In the genomic region with DNA sequence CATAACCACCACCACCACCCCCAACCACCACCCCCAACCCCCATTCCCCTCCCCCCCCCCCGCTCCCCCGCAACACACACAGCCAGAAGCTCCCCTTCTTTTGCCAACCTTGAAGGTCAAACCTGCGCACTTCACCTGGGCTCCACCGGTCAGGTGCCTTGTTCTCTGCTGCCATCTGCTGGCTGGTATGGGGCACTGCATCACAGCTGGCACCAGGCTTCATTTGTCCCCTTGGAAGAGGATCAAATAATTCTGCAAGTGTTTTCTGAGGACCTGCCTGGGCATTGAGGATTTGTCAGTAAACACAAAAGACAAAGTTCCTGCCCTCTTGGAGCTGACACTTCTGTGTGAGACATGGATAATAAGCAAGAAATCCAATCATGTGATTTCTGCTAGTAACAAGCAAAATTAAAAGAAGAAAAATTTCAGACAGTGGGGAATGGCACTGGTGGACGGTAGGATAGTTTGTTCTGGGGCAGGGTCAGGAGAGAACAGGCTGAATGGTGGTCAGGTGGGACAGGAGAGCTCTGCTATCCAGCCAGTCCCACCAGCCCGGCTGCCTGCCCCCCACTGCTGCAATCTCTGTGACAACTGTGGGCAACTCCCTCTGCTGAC, we compare ENCODE assay signal across 8 cellular contexts. TPM values are rescaled to one million over a fixed set of nuclear protein-coding genes. Genes with fewer than 3 reads are reported as not detected.
DNase-seq lines count a peak whose midpoint lies in the region; ATAC-seq and TF ChIP-seq lines count a peak whose summit lies in the region.

No MANE protein-coding gene starts in this region.

- H3K27me3 Mint-ChIP-seq in endothelial cell (ENCODE audit: unreplicated experiment): peaks cover 4% of the 10 kb centered on the region

- no peaks in the 10 kb centered on the region for H3K4me1 Mint-ChIP-seq in endothelial cell (ENCODE audit: unreplicated experiment)

- ATAC-seq in HG03108 (IDR thresholded peaks at IDR 0.05; ENCODE audit: unreplicated experiment): no peak

- H3K9me3 Mint-ChIP-seq in endothelial cell (ENCODE audit: unreplicated experiment): no peaks in the 10 kb centered on the region

- TF ChIP-seq CTCF in endothelial cell (IDR thresholded peaks at IDR 0.05; ENCODE audit: unreplicated experiment): peak; percentile 92

- no peak overlapping the region for H3K27ac Mint-ChIP-seq in endothelial cell (ENCODE audit: unreplicated experiment)

- DNase-seq in ACHN (peak; percentile 29), GM19240 (ENCODE audit: insufficient read length, low spot score) (peak; percentile 86), NCI-H524 treated with DMSO at 0.1 percent for 48 hours (lab: John Stamatoyannopoulos, UW) (peak; percentile 16), endothelial cell (ENCODE audit: low spot score) (peak; percentile 68), mucosa of gallbladder (ENCODE audit: low spot score) (peak; percentile 56)
- peak; percentile 89 for DNase-seq in activated CD8-positive, alpha-beta memory T cell treated with anti-CD3 and anti-CD28 coated beads for 24 hours
- DNase-seq in stimulated activated CD8-positive, alpha-beta memory T cell treated with anti-CD3 and anti-CD28 coated beads, Interleukin-7, amount 100 ng/mL, for 4 hours (ENCODE audit: low read depth in 2 of 2): peak; percentile 28 to 38

- in situ Hi-C loops in ACHN (cut with HindIII; ENCODE audit: low pct_ligation_motif_present, low pct_unique_long_range_greater_than_20kb, low sequenced_read_pairs): no loop called here

- H3K36me3 Mint-ChIP-seq in endothelial cell (ENCODE audit: low read depth, unreplicated experiment): no peaks in the 10 kb centered on the region

- H3K4me3 Mint-ChIP-seq in endothelial cell (ENCODE audit: unreplicated experiment): no peak overlapping the region

RNA-seq across cellular contexts. Expression of a gene that starts 55.6 kb away (rescaled TPM):
- total RNA-seq in endothelial cell (ENCODE audit: unreplicated experiment): 0.26 TPM
- total RNA-seq in mucosa of gallbladder: 0.17 TPM

Comparison
In these comparisons a context has a peak if more than half of its experiments do, and no peak if none do; other contexts are left out.
1. DNase-seq: peak in every context shown above with its lines; median percentile 89 in activated CD8-positive, alpha-beta memory T cell treated with anti-CD3 and anti-CD28 coated beads for 24 hours; 86 in GM19240; 68 in endothelial cell; 56 in mucosa of gallbladder; 33 in stimulated activated CD8-positive, alpha-beta memory T cell treated with anti-CD3 and anti-CD28 coated beads, Interleukin-7, amount 100 ng/mL, for 4 hours; 29 in ACHN; 16 in NCI-H524 treated with DMSO at 0.1 percent for 48 hours.